In the genomic region with DNA sequence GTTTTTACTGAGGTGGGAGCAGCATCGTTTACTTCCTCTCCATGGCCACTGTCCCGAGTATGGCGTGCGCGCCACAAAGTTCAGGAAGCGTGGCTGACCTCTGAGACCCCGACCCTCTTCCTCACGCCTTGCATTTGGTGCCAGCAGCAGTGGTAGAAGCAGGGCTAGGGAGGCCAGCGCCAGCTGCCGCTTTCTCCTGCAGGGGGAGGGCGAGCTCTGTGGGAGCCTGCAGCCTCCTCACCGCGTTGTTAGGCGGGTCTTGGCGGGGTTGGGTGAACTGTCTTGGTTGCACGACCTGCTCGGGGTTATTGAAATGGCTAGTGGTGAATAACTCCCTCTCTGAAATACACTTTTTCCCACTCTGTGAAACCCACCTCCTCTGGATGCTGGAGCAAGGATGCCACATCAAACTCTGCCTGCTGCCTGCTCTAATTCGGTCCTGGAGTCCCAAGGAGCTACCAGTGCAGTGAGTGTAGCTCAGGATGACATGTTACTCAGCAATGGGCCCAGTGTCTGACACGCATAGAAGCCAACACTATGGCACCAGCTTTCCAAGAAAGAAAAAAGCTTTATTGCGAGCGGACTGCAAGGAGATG, we compare ENCODE assay signal across 11 cellular contexts. TPM values are rescaled to one million over a fixed set of nuclear protein-coding genes. Genes with fewer than 3 reads are reported as not detected.
DNase-seq lines count a peak whose midpoint lies in the region; ATAC-seq and TF ChIP-seq lines count a peak whose summit lies in the region.
"Had no signal": no experiment of that assay in that cellular context is flagged by ENCODE, and none has a peak within 500 bp of the region (broad histone marks: within the 10 kb centered on the region; RNA-seq: fewer than 3 reads in every experiment).

No MANE protein-coding gene starts in this region.

- no peak overlapping the region for H2BK5ac ChIP-seq in H9 (ENCODE audit: insufficient read length, low read length)

- no peaks in the 10 kb centered on the region; the same call in 1 of the 2 replicates for H3K27me3 ChIP-seq in H9 (ENCODE audit: insufficient read depth, low read length)
- H3K27me3 ChIP-seq in naive thymus-derived CD4-positive, alpha-beta T cell (ENCODE audit: control insufficient read depth in 2 of 2, insufficient read depth in 2 of 2, low read length in 2 of 2): no peaks in the 10 kb centered on the region

- H3K14ac ChIP-seq in H9 (ENCODE audit: insufficient read depth, low read length): no peak overlapping the region

- no peak overlapping the region for H4K5ac ChIP-seq in H9 (ENCODE audit: insufficient read length, low read depth, low read length)

- H2BK120ac ChIP-seq in H9 (ENCODE audit: low read depth, low read length, poor library complexity, severe bottlenecking): no peak overlapping the region

- no peak overlapping the region for H4K91ac ChIP-seq in H9 (ENCODE audit: insufficient read length, low read depth, low read length)

- H3K4me1 Mint-ChIP-seq in H9: peaks cover 16 to 17% of the 10 kb centered on the region in 2 experiments
- peaks cover 30% of the 10 kb centered on the region for H3K4me1 Mint-ChIP-seq in activated naive CD8-positive, alpha-beta T cell (ENCODE audit: low read depth)
- H3K4me1 Mint-ChIP-seq in naive thymus-derived CD4-positive, alpha-beta T cell: peaks cover 11 to 36% (median 31%) of the 10 kb centered on the region in 7 donors

- intact Hi-C loops in naive thymus-derived CD4-positive, alpha-beta T cell (cut with micrococcal nuclease): loop anchor here in 1 of 2 donors (10.0 kb wide), 1 partner anchor 61 kb away; the partner anchor contains the start of gene PPP1R13B

- no peak overlapping the region for H2BK20ac ChIP-seq in H9 (ENCODE audit: low read depth, low read length, poor library complexity, severe bottlenecking)

- no peak overlapping the region for H3K27ac ChIP-seq in H9 (ENCODE audit: insufficient read length, low read depth, low read length)
- no peak overlapping the region for H3K27ac ChIP-seq in naive thymus-derived CD4-positive, alpha-beta T cell (ENCODE audit: low read depth, low read length)

- no peaks in the 10 kb centered on the region for H3K4me1 ChIP-seq in H9 (ENCODE audit: insufficient read depth, low read length)
- peaks cover 13 to 27% of the 10 kb centered on the region in 2 donors for H3K4me1 ChIP-seq in naive thymus-derived CD4-positive, alpha-beta T cell (ENCODE audit: control insufficient read depth in 2 of 2, insufficient read depth in 2 of 2, low read length in 2 of 2)

- peaks cover 0 to under 1% (median 0%) of the 10 kb centered on the region in 3 experiments for H3K36me3 ChIP-seq in naive thymus-derived CD4-positive, alpha-beta T cell (ENCODE audit: control insufficient read depth in 2 of 3, insufficient read depth in 3 of 3, low read length in 3 of 3)

- ATAC-seq in naive thymus-derived CD4-positive, alpha-beta T cell: peak; percentile 37
- no peak for ATAC-seq in GM21360 (IDR thresholded peaks at IDR 0.05; ENCODE audit: unreplicated experiment)

- no CpG with 5 or more reads among the region's 21 CpGs for WGBS in H9 (ENCODE audit: extremely low coverage, insufficient read length, low lambda C conversion rate)

- no peaks in the 10 kb centered on the region for H3K79me1 ChIP-seq in H9 (ENCODE audit: insufficient read depth, low read depth, low read length, poor library complexity, severe bottlenecking)

- no peak overlapping the region for H3K4me2 ChIP-seq in H9 (ENCODE audit: insufficient read depth, insufficient read length, low read length)

- H2BK12ac ChIP-seq in H9 (ENCODE audit: insufficient read length, low read depth, low read length): no peak overlapping the region

- no peak overlapping the region for H3K4me3 Mint-ChIP-seq in H9
- H3K4me3 Mint-ChIP-seq in activated naive CD8-positive, alpha-beta T cell: no peak overlapping the region
- peak overlapping the region in 9 of 10 donors; percentile 12 to 74 (median 56) for H3K4me3 Mint-ChIP-seq in naive thymus-derived CD4-positive, alpha-beta T cell

- H3K18ac ChIP-seq in H9 (ENCODE audit: insufficient read length, low read depth, low read length): no peak overlapping the region

- no peak overlapping the region for H3K4ac ChIP-seq in H9 (ENCODE audit: low read depth, low read length)

- H4K8ac ChIP-seq in H9 (replicated peaks; ENCODE audit: insufficient read length, low read depth, low read length): no peak overlapping the region

- no peak overlapping the region for H3K23ac ChIP-seq in H9 (ENCODE audit: insufficient read length, low read depth, low read length)

- H3K9ac ChIP-seq in H9 (ENCODE audit: extremely low read depth, insufficient read length, low read length): no peak overlapping the region

- no peaks in the 10 kb centered on the region for H3K9me3 ChIP-seq in H9 (ENCODE audit: control insufficient read depth, low read depth, low read length)
- no peaks in the 10 kb centered on the region for H3K9me3 ChIP-seq in naive thymus-derived CD4-positive, alpha-beta T cell (ENCODE audit: control insufficient read depth in 2 of 3, low read length in 3 of 3)

- no peaks in the 10 kb centered on the region for H4K20me1 ChIP-seq in H9 (ENCODE audit: control insufficient read depth, insufficient read depth, insufficient read length)

- H3K56ac ChIP-seq in H9 (ENCODE audit: insufficient read length, low read depth, low read length): no peak overlapping the region

- peak; percentile 62 for TF ChIP-seq CTCF in H9 (conservative IDR thresholded peaks at IDR 0.05)

- in situ Hi-C loops in ACHN (cut with HindIII; ENCODE audit: low pct_ligation_motif_present, low pct_unique_long_range_greater_than_20kb, low sequenced_read_pairs): no loop called here

- H3K27ac Mint-ChIP-seq in H9: no peak overlapping the region
- peak overlapping the region; percentile 10 for H3K27ac Mint-ChIP-seq in activated naive CD8-positive, alpha-beta T cell
- peak overlapping the region in 7 of 9 donors; percentile 15 to 88 (median 71) for H3K27ac Mint-ChIP-seq in naive thymus-derived CD4-positive, alpha-beta T cell

- H2BK15ac ChIP-seq in H9 (ENCODE audit: low read depth, low read length): no peak overlapping the region

- H3K4me3 ChIP-seq in naive thymus-derived CD4-positive, alpha-beta T cell (ENCODE audit: low read length): no peak overlapping the region

- CTCF ChIA-PET in naive thymus-derived CD4-positive, alpha-beta T cell (lab: Charles Lee): interaction anchor here (0.9 to 1.3 kb wide), 2 partner anchors 17 to 98 kb away, joined by 4 to 9 read pairs; no protein-coding TSS in a partner anchor

- peaks cover 2% of the 10 kb centered on the region; the same call in 1 of the 2 replicates for H3K27me3 Mint-ChIP-seq in H9 (ENCODE audit: low read depth)
- H3K27me3 Mint-ChIP-seq in activated naive CD8-positive, alpha-beta T cell: peaks cover 2% of the 10 kb centered on the region
- peaks cover 0 to 4% (median 0%) of the 10 kb centered on the region in 5 donors for H3K27me3 Mint-ChIP-seq in naive thymus-derived CD4-positive, alpha-beta T cell

- DNase-seq in SHP77 (lab: John Stamatoyannopoulos, UW) (peak; percentile 17 to 60), SHP77 treated with DMSO at 0.1 percent for 48 hours (lab: John Stamatoyannopoulos, UW) (no peak), H9 (peak; percentile 76), NCI-H1417 (lab: John Stamatoyannopoulos, UW) (no peak), ACHN (no peak)
- peak in 5 of 9 donors; percentile 17 to 41 (median 34) for DNase-seq in naive thymus-derived CD4-positive, alpha-beta T cell
- DNase-seq: hypothalamus, IMR-90 had no signal

- H2AK5ac ChIP-seq in H9 (ENCODE audit: insufficient read length, low read length): no peak overlapping the region

- POLR2A ChIA-PET in naive thymus-derived CD4-positive, alpha-beta T cell (lab: Charles Lee): interaction anchor here (0.6 kb wide), 1 partner anchor 55 kb away, joined by 5 read pairs; no protein-coding TSS in a partner anchor

- H3K79me2 ChIP-seq in H9 (ENCODE audit: insufficient read depth, low read length): no peaks in the 10 kb centered on the region

- H3K36me3 Mint-ChIP-seq in H9 (ENCODE audit: insufficient read depth in 1 of 3, low read depth in 3 of 3): no peaks in the 10 kb centered on the region; a peak in 1 of 7 replicates
- no peaks in the 10 kb centered on the region for H3K36me3 Mint-ChIP-seq in activated naive CD8-positive, alpha-beta T cell
- H3K36me3 Mint-ChIP-seq in naive thymus-derived CD4-positive, alpha-beta T cell: no peaks in the 10 kb centered on the region

- no peaks in the 10 kb centered on the region for H3K23me2 ChIP-seq in H9 (ENCODE audit: insufficient read length, low read depth, low read length, poor library complexity, severe bottlenecking)

- H3T11ph ChIP-seq in H9 (ENCODE audit: low read length): no peak overlapping the region

- no peak overlapping the region for H2AFZ ChIP-seq in H9 (ENCODE audit: low read length)

- no peaks in the 10 kb centered on the region for H3K9me3 Mint-ChIP-seq in H9
- no peaks in the 10 kb centered on the region for H3K9me3 Mint-ChIP-seq in activated naive CD8-positive, alpha-beta T cell (ENCODE audit: low read depth)
- no peaks in the 10 kb centered on the region for H3K9me3 Mint-ChIP-seq in naive thymus-derived CD4-positive, alpha-beta T cell

RNA-seq across cellular contexts. Expression of gene TDRD9, which starts 22.3 kb away (rescaled TPM):
- not detected in 2 replicates for total RNA-seq in H9 (2021)
- total RNA-seq in naive thymus-derived CD4-positive, alpha-beta T cell: 1 to 10 TPM in 1 of 5 experiments, under 1 TPM in 3, not detected in 1; 0.16 to 6.4 (median 0.43) TPM
- polyA plus RNA-seq in naive thymus-derived CD4-positive, alpha-beta T cell: under 1 TPM; 0.25 to 0.91 TPM

RNA-seq across cellular contexts. Expression of gene RD3L, which starts 36.4 kb away (rescaled TPM):
- total RNA-seq in H9 (2021): not detected in 2 replicates
- total RNA-seq in naive thymus-derived CD4-positive, alpha-beta T cell: not detected
- polyA plus RNA-seq in naive thymus-derived CD4-positive, alpha-beta T cell: not detected
- total RNA-seq: IMR-90 had no signal
- polyA plus RNA-seq: BJ, IMR-90 had no signal

RNA-seq across cellular contexts. Expression of gene PPP1R13B, which starts 58.6 kb away (rescaled TPM):
- total RNA-seq in H9 (2021): 6.0 and 8.5 TPM in 2 replicates
- 10 to 100 TPM; 10.8 to 26.8 (median 17.7) TPM for total RNA-seq in naive thymus-derived CD4-positive, alpha-beta T cell
- 1 to 10 TPM; 3.3 to 3.9 TPM for polyA plus RNA-seq in naive thymus-derived CD4-positive, alpha-beta T cell

Comparison
In these comparisons a context has a peak if more than half of its experiments do, and no peak if none do; other contexts are left out.
1. DNase-seq: peak in SHP77 (2 of 2), H9 (single experiment) and naive thymus-derived CD4-positive, alpha-beta T cell (5 of 9); none in SHP77 treated with DMSO at 0.1 percent for 48 hours (single experiment), NCI-H1417 (0 of 3) and ACHN (single experiment).
2. H3K27ac Mint-ChIP-seq: peak in activated naive CD8-positive, alpha-beta T cell (single experiment) and naive thymus-derived CD4-positive, alpha-beta T cell (7 of 9); none in H9 (0 of 3).
3. H3K4me3 Mint-ChIP-seq: peak in naive thymus-derived CD4-positive, alpha-beta T cell (9 of 10); none in H9 (0 of 2) and activated naive CD8-positive, alpha-beta T cell (single experiment).